ENCODE assay signal across 22 cellular contexts in genomic region chr22:44204937-44205712, GRCh38. TPM values are rescaled to one million over a fixed set of nuclear protein-coding genes. Genes with fewer than 3 reads are reported as not detected.
A peak's percentile ranks its signal among the peaks of the same experiment; 100 is the strongest.
DNase-seq lines count a peak whose midpoint lies in the region; ATAC-seq and TF ChIP-seq lines count a peak whose summit lies in the region.
"Had no signal": no experiment of that assay in that cellular context is flagged by ENCODE, and none has a peak within 500 bp of the region (broad histone marks: within the 10 kb centered on the region; RNA-seq: fewer than 3 reads in every experiment).

No MANE protein-coding gene starts in this region.

- no peak overlapping the region for H3K4me3 ChIP-seq in Panc1 (ENCODE audit: low read depth in 2 of 2, low read length in 2 of 2)
- H3K4me3 ChIP-seq in body of pancreas: no peak overlapping the region
- H3K4me3 ChIP-seq: SK-N-MC, uterus had no signal

- peak; percentile 50 for DNase-seq in natural killer cell treated with Interleukin-12 subunit alpha and Interleukin-12 subunit beta and Interleukin-15 and Interleukin-18, amount 100 ng/mL, for 72 hours (ENCODE audit: low spot score)
- DNase-seq in natural killer cell (no peak), Panc1 (ENCODE audit: low read depth, low spot score) (no peak), naive B cell (peak; percentile 46), EL (no peak), NOMO-1 treated with dmso at 0.1 percent for 144 hours (lab: John Stamatoyannopoulos, UW; ENCODE audit: unreplicated experiment) (no peak), body of pancreas (no peak), GM20000 (ENCODE audit: low spot score) (no peak)
- DNase-seq: activated CD4-positive, alpha-beta T cell treated with anti-CD3 and anti-CD28 coated beads, Interleukin-2, amount 50 U/mL, for 48 hours; anterior cingulate cortex; CD4-positive, CD25-positive, alpha-beta regulatory T cell; central memory CD4-positive, alpha-beta T cell; NCI-H1417; NCI-H2107; NCI-H446 treated with DMSO at 0.1 percent for 48 hours; substantia nigra; T-helper 2 cell; uterus had no signal

- H3K27me3 Mint-ChIP-seq in natural killer cell treated with Interleukin-12 subunit alpha and Interleukin-12 subunit beta and Interleukin-15 and Interleukin-18, amount 100 ng/mL, for 72 hours: no peaks in the 10 kb centered on the region
- no peaks in the 10 kb centered on the region for H3K27me3 Mint-ChIP-seq in natural killer cell (ENCODE audit: low read depth in 2 of 2)
- H3K27me3 Mint-ChIP-seq in naive B cell: no peaks in the 10 kb centered on the region
- H3K27me3 Mint-ChIP-seq: CD4-positive, CD25-positive, alpha-beta regulatory T cell had no signal

- H3K27ac ChIP-seq in Panc1 (ENCODE audit: low read length) (no peak overlapping the region), body of pancreas (no peak overlapping the region)
- H3K27ac ChIP-seq: SK-N-MC, uterus had no signal

- H3K9me3 Mint-ChIP-seq in natural killer cell treated with Interleukin-12 subunit alpha and Interleukin-12 subunit beta and Interleukin-15 and Interleukin-18, amount 100 ng/mL, for 72 hours: peaks cover 7% of the 10 kb centered on the region
- H3K9me3 Mint-ChIP-seq in natural killer cell (peaks cover 3 to 11% of the 10 kb centered on the region in 2 donors), naive B cell (peaks cover 5 to 13% (median 8%) of the 10 kb centered on the region in 7 donors)

- peaks cover 14% of the 10 kb centered on the region for H3K36me3 Mint-ChIP-seq in natural killer cell treated with Interleukin-12 subunit alpha and Interleukin-12 subunit beta and Interleukin-15 and Interleukin-18, amount 100 ng/mL, for 72 hours
- H3K36me3 Mint-ChIP-seq in natural killer cell: peaks cover 21% of the 10 kb centered on the region
- peaks cover 13 to 26% of the 10 kb centered on the region in 2 donors for H3K36me3 Mint-ChIP-seq in naive B cell

- no peaks in the 10 kb centered on the region for H3K27me3 ChIP-seq in Panc1 (ENCODE audit: control insufficient read depth, insufficient read depth, low read length)
- H3K27me3 ChIP-seq in body of pancreas: no peaks in the 10 kb centered on the region
- H3K27me3 ChIP-seq: uterus had no signal

- in situ Hi-C loops in Panc1 (cut with HindIII; ENCODE audit: low pct_unique_long_range_greater_than_20kb, low sequenced_read_pairs): no loop called here

- WGBS in body of pancreas, 2 donors: 84 to 86% methylated on average over 13 to 15 of the region's 15 CpGs

- ATAC-seq in natural killer cell treated with Interleukin-12 subunit alpha and Interleukin-12 subunit beta and Interleukin-15 and Interleukin-18, amount 100 ng/mL, for 72 hours: no peak
- no peak for ATAC-seq in natural killer cell
- 0 out of 2 replicates have a peak, but pooled peaks have one; percentile 21 for ATAC-seq in Panc1
- peak; percentile 92 to 95 for ATAC-seq in naive B cell (ENCODE audit: low read depth in 2 of 2)
- no peak for ATAC-seq in body of pancreas

- H3K36me3 ChIP-seq in Panc1 (ENCODE audit: control insufficient read depth, insufficient read depth, low read length) (no peaks in the 10 kb centered on the region), body of pancreas (replicated peaks in 1 of 2; ENCODE audit: insufficient read depth in 1 of 2, low read depth in 2 of 2) (no peaks in the 10 kb centered on the region)
- H3K36me3 ChIP-seq: uterus had no signal

- no peak overlapping the region for H3K27ac Mint-ChIP-seq in natural killer cell treated with Interleukin-12 subunit alpha and Interleukin-12 subunit beta and Interleukin-15 and Interleukin-18, amount 100 ng/mL, for 72 hours
- H3K27ac Mint-ChIP-seq in natural killer cell (peak overlapping the region in 1 of 2 donors; percentile 53), naive B cell (peak overlapping the region in 5 of 6 donors; percentile 70 to 93 (median 76))
- H3K27ac Mint-ChIP-seq: nephron had no signal

- no peak overlapping the region for H3K4me3 Mint-ChIP-seq in natural killer cell treated with Interleukin-12 subunit alpha and Interleukin-12 subunit beta and Interleukin-15 and Interleukin-18, amount 100 ng/mL, for 72 hours
- no peak overlapping the region for H3K4me3 Mint-ChIP-seq in natural killer cell
- peak overlapping the region in 7 of 8 donors; percentile 9 to 84 (median 68) for H3K4me3 Mint-ChIP-seq in naive B cell
- H3K4me3 Mint-ChIP-seq: CD4-positive, CD25-positive, alpha-beta regulatory T cell; nephron had no signal

- no peak for TF ChIP-seq POLR2A in body of pancreas (IDR thresholded peaks at IDR 0.05)

- intact Hi-C loops in natural killer cell (cut with micrococcal nuclease): no loop called here
- intact Hi-C loops in Panc1 (cut with micrococcal nuclease; ENCODE audit: unreplicated experiment): no loop called here
- intact Hi-C loops in body of pancreas (cut with DNase I): no loop called here

- BruUV-seq in Panc1 (replicated peaks; lab: Mats Ljungman, UMichigan): no TSS peak

- CTCF ChIA-PET in Panc1 (lab: Charles Lee): no interaction called here

- POLR2A ChIA-PET in Panc1 (lab: Charles Lee): no interaction called here

- no peaks in the 10 kb centered on the region for H3K4me1 ChIP-seq in Panc1 (ENCODE audit: control insufficient read depth, insufficient read depth, low read length)
- no peaks in the 10 kb centered on the region for H3K4me1 ChIP-seq in body of pancreas

- H3K9me3 ChIP-seq in Panc1 (ENCODE audit: control insufficient read depth, insufficient read depth, low read depth, low read length) (no peaks in the 10 kb centered on the region), body of pancreas (no peaks in the 10 kb centered on the region)
- H3K9me3 ChIP-seq: uterus had no signal

- peaks cover 8 to 25% of the 10 kb centered on the region in 2 donors for H3K4me1 Mint-ChIP-seq in natural killer cell treated with Interleukin-12 subunit alpha and Interleukin-12 subunit beta and Interleukin-15 and Interleukin-18, amount 100 ng/mL, for 72 hours (ENCODE audit: low read depth in 2 of 2)
- H3K4me1 Mint-ChIP-seq in natural killer cell: peaks cover 21 to 40% of the 10 kb centered on the region in 2 donors
- peaks cover 48 to 64% (median 59%) of the 10 kb centered on the region in 3 donors for H3K4me1 Mint-ChIP-seq in naive B cell

- TF ChIP-seq CTCF in natural killer cell (IDR thresholded peaks at IDR 0.05) (no peak), Panc1 (IDR thresholded peaks at IDR 0.05) (no peak), body of pancreas (IDR thresholded peaks at IDR 0.05) (no peak), GM20000 (IDR thresholded peaks at IDR 0.05; ENCODE audit: extremely low read depth, missing control alignments) (no peak)

RNA-seq across cellular contexts. Expression of gene PARVG, which starts 24.4 kb away (rescaled TPM):
- total RNA-seq in natural killer cell treated with Interleukin-12 subunit alpha and Interleukin-12 subunit beta and Interleukin-15 and Interleukin-18, amount 100 ng/mL, for 72 hours: 10 to 100 TPM; 64.6 to 85.8 TPM
- total RNA-seq in natural killer cell: 100 to 1,000 TPM; 130 to 146 (median 131) TPM
- total RNA-seq in Panc1 (2021; ENCODE audit: unreplicated experiment): 0.21 TPM
- polyA plus RNA-seq in Panc1 (2012; ENCODE audit: insufficient read length): not detected
- 100 to 1,000 TPM; 106 to 151 (median 143) TPM for polyA plus RNA-seq in naive B cell (ENCODE audit: low read depth in 6 of 6)
- total RNA-seq in body of pancreas: 10 to 100 TPM in 1 of 2 donors, 1 to 10 TPM in 1; 8.8 to 13.2 TPM
- total RNA-seq: M059J had no signal
- polyA plus RNA-seq: endothelial cell of umbilical vein had no signal

Comparison
In these comparisons a context has a peak if more than half of its experiments do, and no peak if none do; other contexts are left out.
1. DNase-seq: peak in natural killer cell treated with Interleukin-12 subunit alpha and Interleukin-12 subunit beta and Interleukin-15 and Interleukin-18, amount 100 ng/mL, for 72 hours (single experiment) and naive B cell (single experiment); none in natural killer cell (single experiment), Panc1 (single experiment), EL (single experiment), NOMO-1 treated with dmso at 0.1 percent for 144 hours (single experiment), body of pancreas (0 of 4) and GM20000 (single experiment).
2. ATAC-seq: peak in Panc1 (single experiment) and naive B cell (2 of 2); none in natural killer cell treated with Interleukin-12 subunit alpha and Interleukin-12 subunit beta and Interleukin-15 and Interleukin-18, amount 100 ng/mL, for 72 hours (0 of 2), natural killer cell (0 of 3) and body of pancreas (single experiment).
3. H3K27ac Mint-ChIP-seq: peak in naive B cell (5 of 6); none in natural killer cell treated with Interleukin-12 subunit alpha and Interleukin-12 subunit beta and Interleukin-15 and Interleukin-18, amount 100 ng/mL, for 72 hours (0 of 2).
4. H3K4me3 Mint-ChIP-seq: peak in naive B cell (7 of 8); none in natural killer cell treated with Interleukin-12 subunit alpha and Interleukin-12 subunit beta and Interleukin-15 and Interleukin-18, amount 100 ng/mL, for 72 hours (single experiment) and natural killer cell (single experiment).
5. RNA of gene PARVG, which starts 24.4 kb away (total RNA-seq): 130 to 146 TPM in natural killer cell and 64.6 to 85.8 TPM in natural killer cell treated with Interleukin-12 subunit alpha and Interleukin-12 subunit beta and Interleukin-15 and Interleukin-18, amount 100 ng/mL, for 72 hours; 8.8 to 13.2 TPM in body of pancreas and 0.21 TPM in Panc1 (single experiment); every median in the first group is over 4 times any median in the second.